Comparison of ENCODE assay signal across 5 cellular contexts in the genomic region with DNA sequence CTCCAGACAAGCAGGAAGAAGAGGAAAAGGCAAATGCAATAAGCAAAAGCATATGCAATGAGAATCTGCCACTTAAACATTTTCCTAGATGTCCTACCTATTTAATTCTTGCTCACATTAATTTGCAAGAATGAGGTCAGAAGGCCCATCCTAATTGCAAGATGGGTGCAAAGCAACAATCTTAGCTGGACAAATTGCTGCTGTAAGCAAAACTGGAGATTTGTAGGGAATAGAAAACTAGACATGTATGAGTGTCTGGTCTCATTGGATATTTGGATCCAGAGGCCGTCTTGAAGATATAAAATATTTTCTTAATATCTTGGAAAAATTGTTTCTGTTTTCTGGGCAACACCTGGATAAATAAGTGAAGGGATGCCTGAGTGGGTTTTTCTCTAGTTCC.
"Had no signal": no experiment of that assay in that cellular context is flagged by ENCODE, and none has a peak within 500 bp of the region (broad histone marks: within the 10 kb centered on the region; RNA-seq: fewer than 3 reads in every experiment).

No MANE protein-coding gene starts in this region.

- H3K4me3 ChIP-seq: K562 had no signal

- H3K4me2 ChIP-seq: KMS-11 had no signal

- ATAC-seq: K562 had no signal

- FAIRE-seq: K562 had no signal

- H3K27ac ChIP-seq: HL-60, KMS-11 had no signal

- DNase-seq: KBM-7, KG1 had no signal

- H3K9ac ChIP-seq: KMS-11 had no signal
